8 cellular contexts compared by ENCODE assay signal in genomic region chr1:22451702-22452400, GRCh38. TPM values are rescaled to one million over a fixed set of nuclear protein-coding genes. Genes with fewer than 3 reads are reported as not detected.
DNase-seq lines count a peak whose midpoint lies in the region; ATAC-seq and TF ChIP-seq lines count a peak whose summit lies in the region.

ZBTB40 (plus strand) TSS chr1:22451851; CDS start chr1:22489949, 38,098 bp downstream.

- TF ChIP-seq CTCF in chondrocyte (IDR thresholded peaks at IDR 0.05) (no peak), kidney epithelial cell (IDR thresholded peaks at IDR 0.05; ENCODE audit: insufficient read depth, low read length, poor library complexity, severe bottlenecking) (no peak)

- H3K4me3 Mint-ChIP-seq in chondrocyte (ENCODE audit: unreplicated experiment), result peak within 1 kb of the TSS; percentile 83

- H3K36me3 ChIP-seq in kidney epithelial cell (ENCODE audit: control insufficient read depth, insufficient read depth, low read length), result no peaks in the 10 kb centered on the region

- peak; percentile 97 for DNase-seq in AG20443 (ENCODE audit: low spot score)
- DNase-seq in NCI-H460 (ENCODE audit: extremely low read depth, low read depth), result peak; percentile 89
- peak; percentile 89 to 90 for DNase-seq in activated CD4-positive, alpha-beta T cell treated with anti-CD3 and anti-CD28 coated beads for 24 hours (ENCODE audit: low read depth in 2 of 2)
- peak; percentile 98 for DNase-seq in chondrocyte (ENCODE audit: low spot score)
- DNase-seq in kidney epithelial cell (ENCODE audit: low read depth), result peak; percentile 85
- peak; percentile 96 for DNase-seq in stimulated activated CD4-positive, alpha-beta T cell treated with anti-CD3 and anti-CD28 coated beads, Interleukin-15, amount 100 ng/mL, for 24 hours

- peak within 1 kb of the TSS; percentile 92 for H3K27ac Mint-ChIP-seq in chondrocyte (ENCODE audit: unreplicated experiment)

- H3K4me3 ChIP-seq in kidney epithelial cell (ENCODE audit: low read depth, low read length), result peak within 1 kb of the TSS; percentile 82

- no peaks in the 10 kb centered on the region for H3K27me3 Mint-ChIP-seq in chondrocyte (ENCODE audit: low read depth)

- H3K36me3 Mint-ChIP-seq in chondrocyte (ENCODE audit: low read depth), result no peaks in the 10 kb centered on the region

- H3K4me1 Mint-ChIP-seq in chondrocyte (ENCODE audit: low read depth), result peaks cover 60% of the 10 kb centered on the region

- H3K27me3 ChIP-seq in kidney epithelial cell (ENCODE audit: control insufficient read depth, insufficient read depth, low read length), result no peaks in the 10 kb centered on the region

- no peaks in the 10 kb centered on the region for H3K9me3 Mint-ChIP-seq in chondrocyte (ENCODE audit: low read depth)

- ATAC-seq in GM19043 (IDR thresholded peaks at IDR 0.05; ENCODE audit: low read depth, unreplicated experiment), result peak; percentile 86
- ATAC-seq in HG03378 (IDR thresholded peaks at IDR 0.05; ENCODE audit: unreplicated experiment), result peak; percentile 75

RNA-seq across cellular contexts. Expression of gene ZBTB40, which starts in this region (rescaled TPM):
- 10.2 and 13.5 TPM in 2 replicates for total RNA-seq in NCI-H460 (2014; rRNA removed; shearing (Covaris generic))
- 26.7 and 32.8 TPM in 2 replicates for polyA plus RNA-seq in NCI-H460 (2014; cell fraction: nucleus; rRNA removed)
- total RNA-seq in chondrocyte (15.9 to 20.6 TPM (median 16.3 TPM) in 3 replicates), kidney epithelial cell (16.3 and 19.0 TPM in 2 replicates)

Comparison
In these comparisons a context has a peak if more than half of its experiments do, and no peak if none do; other contexts are left out.
1. Peak in every context shown above with its lines: DNase-seq, ATAC-seq and H3K4me3 ChIP-seq.